1 cellular context compared by ENCODE assay signal in genomic region chr3:37824090-37824953, GRCh38.
TF ChIP-seq lines count a peak whose summit lies in the region.

No MANE protein-coding gene starts in this region.

TF ChIP-seq in K562, 482 proteins besides CTCF, POLR2A, EP300 and RAD21 (continued from another document and continues in another):
- TF ChIP-seq ZBTB11 (CRISPR knock-in tag; IDR thresholded peaks at IDR 0.05) = peak in 2 of 3 experiments; percentile 46 to 85; a peak in 3 of 6 replicates
- TF ChIP-seq FOXK2 (conservative IDR thresholded peaks at IDR 0.05 in 1 of 2, IDR thresholded peaks at IDR 0.05 in 1 of 2; ENCODE audit: low read depth in 2 of 2) = no peak
- peak; percentile 89; the same call in 1 of the 2 replicates for TF ChIP-seq ZNF165 (CRISPR knock-in tag; IDR thresholded peaks at IDR 0.05; ENCODE audit: borderline replicate concordance)
- TF ChIP-seq PURB (CRISPR knock-in tag; IDR thresholded peaks at IDR 0.05; ENCODE audit: low read depth) = no peak
- no peak for TF ChIP-seq MCM2 (IDR thresholded peaks at IDR 0.05; ENCODE audit: low read depth)
- TF ChIP-seq ZNF316 (IDR thresholded peaks at IDR 0.05) = no peak
- peak; percentile 87 for TF ChIP-seq TCFL5 (CRISPR knock-in tag; conservative IDR thresholded peaks at IDR 0.05)
- no peak for TF ChIP-seq SNRNP70 (optimal IDR thresholded peaks at IDR 0.05; ENCODE audit: low read depth, low read length)
- no peak for TF ChIP-seq SRSF9 (IDR thresholded peaks at IDR 0.05; ENCODE audit: borderline replicate concordance, low read depth, low read length)
- no peak for TF ChIP-seq ZNF740 (CRISPR knock-in tag; IDR thresholded peaks at IDR 0.05)
- TF ChIP-seq ZNF740 (tag; IDR thresholded peaks at IDR 0.05) = peak in 1 of 2 experiments; percentile 96; a peak in 2 of 4 replicates
- peak; percentile 97 for TF ChIP-seq ZNF766 (CRISPR knock-in tag; conservative IDR thresholded peaks at IDR 0.05)
- peak; percentile 95 for TF ChIP-seq DMBX1 (CRISPR knock-in tag; IDR thresholded peaks at IDR 0.05; ENCODE audit: borderline replicate concordance)
- no peak for TF ChIP-seq ZNF23 (CRISPR knock-in tag; IDR thresholded peaks at IDR 0.05)
- TF ChIP-seq ZNF311 (CRISPR knock-in tag; IDR thresholded peaks at IDR 0.05) = peak; percentile 93
- TF ChIP-seq ZNF589 (CRISPR knock-in tag; IDR thresholded peaks at IDR 0.05; ENCODE audit: low read depth) = peak; percentile 99
- peak; percentile 98 for TF ChIP-seq SMAD4 (CRISPR knock-in tag; conservative IDR thresholded peaks at IDR 0.05)
- 0 out of 2 replicates have a peak, but pooled peaks have one; percentile 36 for TF ChIP-seq HMG20A (CRISPR knock-in tag; conservative IDR thresholded peaks at IDR 0.05)
- TF ChIP-seq DPF2 (IDR thresholded peaks at IDR 0.05) = no peak
- peak; percentile 60 for TF ChIP-seq CXXC5 (CRISPR knock-in tag; IDR thresholded peaks at IDR 0.05)
- TF ChIP-seq, protein P1, sequence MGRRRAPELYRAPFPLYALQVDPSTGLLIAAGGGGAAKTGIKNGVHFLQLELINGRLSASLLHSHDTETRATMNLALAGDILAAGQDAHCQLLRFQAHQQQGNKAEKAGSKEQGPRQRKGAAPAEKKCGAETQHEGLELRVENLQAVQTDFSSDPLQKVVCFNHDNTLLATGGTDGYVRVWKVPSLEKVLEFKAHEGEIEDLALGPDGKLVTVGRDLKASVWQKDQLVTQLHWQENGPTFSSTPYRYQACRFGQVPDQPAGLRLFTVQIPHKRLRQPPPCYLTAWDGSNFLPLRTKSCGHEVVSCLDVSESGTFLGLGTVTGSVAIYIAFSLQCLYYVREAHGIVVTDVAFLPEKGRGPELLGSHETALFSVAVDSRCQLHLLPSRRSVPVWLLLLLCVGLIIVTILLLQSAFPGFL (CRISPR knock-in tag; IDR thresholded peaks at IDR 0.05) = no peak
- TF ChIP-seq NR4A1 (CRISPR knock-in tag; IDR thresholded peaks at IDR 0.05) = peak; percentile 96; the same call in 1 of the 2 replicates
- TF ChIP-seq NR4A1 (tag; IDR thresholded peaks at IDR 0.05) = peak; percentile 99
- peak; percentile 95 for TF ChIP-seq KLF13 (tag; IDR thresholded peaks at IDR 0.05; ENCODE audit: borderline replicate concordance, low read depth)
- 0 out of 2 replicates have a peak, but pooled peaks have one; percentile 78 for TF ChIP-seq ZNF586 (CRISPR knock-in tag; conservative IDR thresholded peaks at IDR 0.05)
- TF ChIP-seq MEF2D (tag; conservative IDR thresholded peaks at IDR 0.05; ENCODE audit: low read depth) = peak; percentile 96
- TF ChIP-seq ZFP1 (CRISPR knock-in tag; IDR thresholded peaks at IDR 0.05) = peak; percentile 85
- no peak for TF ChIP-seq TOE1 (IDR thresholded peaks at IDR 0.05; ENCODE audit: borderline replicate concordance)
- TF ChIP-seq TOE1 (CRISPR knock-in tag; IDR thresholded peaks at IDR 0.05; ENCODE audit: borderline replicate concordance, low read depth) = no peak
- TF ChIP-seq ZSCAN32 (CRISPR knock-in tag; IDR thresholded peaks at IDR 0.05) = 0 out of 2 replicates have a peak, but pooled peaks have one; percentile 47
- no peak for TF ChIP-seq BRF2 (IDR thresholded peaks at IDR 0.05; ENCODE audit: borderline replicate concordance, insufficient read depth, insufficient read length)
- peak; percentile 95 for TF ChIP-seq ZNF445 (CRISPR knock-in tag; IDR thresholded peaks at IDR 0.05; ENCODE audit: low read depth)
- TF ChIP-seq GTF2A2 (tag; IDR thresholded peaks at IDR 0.05) = peak; percentile 92
- TF ChIP-seq TFAM (CRISPR knock-in tag; conservative IDR thresholded peaks at IDR 0.05) = no peak
- no peak for TF ChIP-seq TSC22D4 (tag; IDR thresholded peaks at IDR 0.05)
- TF ChIP-seq ZNF830 (CRISPR knock-in tag; IDR thresholded peaks at IDR 0.05) = no peak
- TF ChIP-seq HDAC8 (tag; IDR thresholded peaks at IDR 0.05) = peak; percentile 99
- TF ChIP-seq MAFG (tag; conservative IDR thresholded peaks at IDR 0.05) = peak; percentile 62; the same call in 1 of the 2 replicates
- peak in 1 of 2 experiments; percentile 50; a peak in 1 of 4 replicates for TF ChIP-seq CSDE1 (IDR thresholded peaks at IDR 0.05)
- TF ChIP-seq YY1 (IDR thresholded peaks at IDR 0.05; ENCODE audit: borderline replicate concordance in 1 of 3, control insufficient read depth in 1 of 3, extremely low read depth in 1 of 3, insufficient read depth in 3 of 3, insufficient read length in 1 of 3, insufficient replicate concordance in 2 of 3, low read depth in 1 of 3, low read length in 2 of 3) = peak in 1 of 3 experiments; percentile 9
- TF ChIP-seq STAT5A (IDR thresholded peaks at IDR 0.05; ENCODE audit: borderline replicate concordance, low read length) = peak; percentile 90
- TF ChIP-seq, protein P2, sequence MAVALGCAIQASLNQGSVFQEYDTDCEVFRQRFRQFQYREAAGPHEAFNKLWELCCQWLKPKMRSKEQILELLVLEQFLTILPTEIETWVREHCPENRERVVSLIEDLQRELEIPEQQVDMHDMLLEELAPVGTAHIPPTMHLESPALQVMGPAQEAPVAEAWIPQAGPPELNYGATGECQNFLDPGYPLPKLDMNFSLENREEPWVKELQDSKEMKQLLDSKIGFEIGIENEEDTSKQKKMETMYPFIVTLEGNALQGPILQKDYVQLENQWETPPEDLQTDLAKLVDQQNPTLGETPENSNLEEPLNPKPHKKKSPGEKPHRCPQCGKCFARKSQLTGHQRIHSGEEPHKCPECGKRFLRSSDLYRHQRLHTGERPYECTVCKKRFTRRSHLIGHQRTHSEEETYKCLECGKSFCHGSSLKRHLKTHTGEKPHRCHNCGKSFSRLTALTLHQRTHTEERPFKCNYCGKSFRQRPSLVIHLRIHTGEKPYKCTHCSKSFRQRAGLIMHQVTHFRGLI (CRISPR knock-in tag; IDR thresholded peaks at IDR 0.05) = peak; percentile 95
- TF ChIP-seq, protein P3, sequence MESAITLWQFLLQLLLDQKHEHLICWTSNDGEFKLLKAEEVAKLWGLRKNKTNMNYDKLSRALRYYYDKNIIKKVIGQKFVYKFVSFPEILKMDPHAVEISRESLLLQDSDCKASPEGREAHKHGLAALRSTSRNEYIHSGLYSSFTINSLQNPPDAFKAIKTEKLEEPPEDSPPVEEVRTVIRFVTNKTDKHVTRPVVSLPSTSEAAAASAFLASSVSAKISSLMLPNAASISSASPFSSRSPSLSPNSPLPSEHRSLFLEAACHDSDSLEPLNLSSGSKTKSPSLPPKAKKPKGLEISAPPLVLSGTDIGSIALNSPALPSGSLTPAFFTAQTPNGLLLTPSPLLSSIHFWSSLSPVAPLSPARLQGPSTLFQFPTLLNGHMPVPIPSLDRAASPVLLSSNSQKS (CRISPR knock-in tag; IDR thresholded peaks at IDR 0.05) = 0 out of 2 replicates have a peak, but pooled peaks have one; percentile 46
- peak in 1 of 2 experiments; percentile 99; a peak in 2 of 4 replicates for TF ChIP-seq ZNF639 (CRISPR knock-in tag; conservative IDR thresholded peaks at IDR 0.05 in 1 of 2, IDR thresholded peaks at IDR 0.05 in 1 of 2)
- TF ChIP-seq HNRNPL (IDR thresholded peaks at IDR 0.05; ENCODE audit: low read depth, low read length) = no peak
- TF ChIP-seq SIN3B (IDR thresholded peaks at IDR 0.05; ENCODE audit: low read depth) = no peak
- TF ChIP-seq FOS (IDR thresholded peaks at IDR 0.05; ENCODE audit: extremely low read depth, insufficient read length) = no peak
- TF ChIP-seq ZNF239 (CRISPR knock-in tag; IDR thresholded peaks at IDR 0.05) = peak; percentile 91
- TF ChIP-seq PHTF2 (CRISPR knock-in tag; IDR thresholded peaks at IDR 0.05) = no peak
- TF ChIP-seq PCBP1 (IDR thresholded peaks at IDR 0.05; ENCODE audit: low read depth, low read length, poor library complexity, severe bottlenecking) = no peak
- peak; percentile 66; the same call in 1 of the 2 replicates for TF ChIP-seq MYNN (IDR thresholded peaks at IDR 0.05)
- no peak for TF ChIP-seq MYNN (CRISPR knock-in tag; IDR thresholded peaks at IDR 0.05)
- no peak for TF ChIP-seq ZNF121 (CRISPR knock-in tag; conservative IDR thresholded peaks at IDR 0.05)
- no peak for TF ChIP-seq RHOXF2B (CRISPR knock-in tag; conservative IDR thresholded peaks at IDR 0.05)
- peak; percentile 51; the same call in 1 of the 2 replicates for TF ChIP-seq GABPA (tag; conservative IDR thresholded peaks at IDR 0.05; ENCODE audit: low read depth)
- no peak for TF ChIP-seq XRCC5 (IDR thresholded peaks at IDR 0.05; ENCODE audit: low read depth, low read length)
- TF ChIP-seq PTRF (tag; IDR thresholded peaks at IDR 0.05) = peak; percentile 95
- peak; percentile 90 for TF ChIP-seq TSHZ1 (CRISPR knock-in tag; IDR thresholded peaks at IDR 0.05)
- no peak for TF ChIP-seq NBN (IDR thresholded peaks at IDR 0.05; ENCODE audit: low read depth)
